In the genomic region with DNA sequence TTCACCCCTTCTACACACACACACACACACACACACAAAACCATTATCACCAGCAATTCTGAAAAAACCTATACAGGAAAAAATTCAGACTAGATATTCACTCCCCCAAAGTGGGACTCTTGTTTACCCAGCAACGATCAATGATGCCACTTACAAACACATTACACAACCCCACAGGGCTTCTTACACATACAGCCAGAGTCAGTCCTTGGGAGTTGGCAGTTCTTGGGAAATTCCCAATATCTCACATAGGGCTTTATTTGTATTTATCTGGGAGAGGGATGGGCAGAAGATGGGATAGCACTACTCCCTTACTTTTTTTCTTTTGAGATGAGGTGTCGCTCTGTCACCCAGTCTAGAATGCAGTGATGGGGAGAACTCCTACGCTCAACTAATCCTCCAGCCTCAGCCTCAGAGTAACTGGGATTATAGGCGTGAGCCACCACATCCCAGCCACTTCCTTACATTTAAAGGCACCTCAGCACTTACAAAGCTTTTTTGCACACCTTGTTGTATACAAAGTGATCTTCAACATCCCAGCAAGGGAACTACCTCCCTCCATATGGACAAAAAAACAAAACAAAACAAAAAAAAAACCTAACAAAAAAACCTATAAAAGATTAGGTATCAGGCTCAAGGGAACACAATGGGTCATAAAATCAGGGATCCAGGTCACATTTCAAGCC, we compare ENCODE assay signal across 20 cellular contexts.
A peak's percentile ranks its signal among the peaks of the same experiment; 100 is the strongest.
DNase-seq lines count a peak whose midpoint lies in the region; ATAC-seq, FAIRE-seq and TF ChIP-seq lines count a peak whose summit lies in the region.
"Had no signal": no experiment of that assay in that cellular context is flagged by ENCODE, and none has a peak within 500 bp of the region (broad histone marks: within the 10 kb centered on the region; RNA-seq: fewer than 3 reads in every experiment).

No MANE protein-coding gene starts in this region.

- no peak for FAIRE-seq in keratinocyte (lab: Jason Lieb, UNC)

- no peaks in the 10 kb centered on the region for H3K9me1 ChIP-seq in keratinocyte (ENCODE audit: control insufficient read depth, extremely low read depth, insufficient read depth, low read length)

- H3K4me1 Mint-ChIP-seq in immature natural killer cell, result no peaks in the 10 kb centered on the region
- H3K4me1 Mint-ChIP-seq in activated T-helper 1 cell treated with anti-CD3 and anti-CD28 coated beads, Interleukin-12 subunit alpha, Interleukin-12 subunit beta, Interleukin-2, Interleukin-4 antibody, amounts not matched to agents 30 ng/mL and 10 ng/mL and 1 ng/mL, durations not matched to agents 14 hours and 24 hours and 36 hours (ENCODE audit: low read depth), result no peaks in the 10 kb centered on the region
- H3K4me1 Mint-ChIP-seq: memory B cell had no signal

- no peaks in the 10 kb centered on the region for H3K36me3 Mint-ChIP-seq in immature natural killer cell
- H3K36me3 Mint-ChIP-seq in activated T-helper 1 cell treated with anti-CD3 and anti-CD28 coated beads, Interleukin-12 subunit alpha, Interleukin-12 subunit beta, Interleukin-2, Interleukin-4 antibody, amounts not matched to agents 30 ng/mL and 10 ng/mL and 1 ng/mL, durations not matched to agents 14 hours and 24 hours and 36 hours (ENCODE audit: low read depth), result no peaks in the 10 kb centered on the region
- H3K36me3 Mint-ChIP-seq: CD4-positive, alpha-beta memory T cell; memory B cell; natural killer cell treated with Interleukin-12 subunit alpha and Interleukin-12 subunit beta and Interleukin-15 and Interleukin-18, amount 100 ng/mL, for 72 hours had no signal

- intact Hi-C loops in Right ventricle myocardium inferior (cut with DNase I) (no loop called here), Right ventricle myocardium superior (cut with DNase I) (no loop called here), breast epithelium (cut with DNase I; ENCODE audit: low total_unique reads) (no loop called here)
- intact Hi-C loops in activated T-helper 1 cell treated with anti-CD3 and anti-CD28 coated beads, Interleukin-12 subunit alpha, Interleukin-12 subunit beta, Interleukin-2, Interleukin-4 antibody, amounts not matched to agents 30 ng/mL and 10 ng/mL and 1 ng/mL, durations not matched to agents 14 hours and 24 hours and 36 hours (cut with micrococcal nuclease), result no loop called here

- no peak overlapping the region for H3K4me3 ChIP-seq in breast epithelium
- peak overlapping the region in 2 of 3 experiments; percentile 44 to 60 for H3K4me3 ChIP-seq in keratinocyte (ENCODE audit: control insufficient read depth in 2 of 3, extremely low read depth in 1 of 3, insufficient read depth in 2 of 3, low read depth in 1 of 3, low read length in 3 of 3)
- H3K4me3 ChIP-seq in smooth muscle cell, result no peak overlapping the region
- H3K4me3 ChIP-seq: gastroesophageal sphincter had no signal

- H4K20me1 ChIP-seq in keratinocyte (ENCODE audit: control insufficient read depth, extremely low read depth, insufficient read depth, low read length) (no peaks in the 10 kb centered on the region), smooth muscle cell (ENCODE audit: low read depth) (peaks cover 46% of the 10 kb centered on the region)

- no peak for TF ChIP-seq POLR2A in breast epithelium (IDR thresholded peaks at IDR 0.05)

- H3K27ac ChIP-seq in breast epithelium, result peak overlapping the region; percentile 4 to 48
- H3K27ac ChIP-seq in keratinocyte (ENCODE audit: control insufficient read depth, insufficient read depth, low read length), result peak overlapping the region; percentile 96
- peak overlapping the region; percentile 80 for H3K27ac ChIP-seq in smooth muscle cell (ENCODE audit: low read depth)
- H3K27ac ChIP-seq: gastroesophageal sphincter had no signal

- H3K27me3 ChIP-seq in breast epithelium, result no peaks in the 10 kb centered on the region
- H3K27me3 ChIP-seq in keratinocyte (ENCODE audit: control insufficient read depth, extremely low read depth, insufficient read depth, low read length), result no peaks in the 10 kb centered on the region
- no peaks in the 10 kb centered on the region for H3K27me3 ChIP-seq in smooth muscle cell (ENCODE audit: low read depth)
- H3K27me3 ChIP-seq: gastroesophageal sphincter had no signal

- ATAC-seq in Right ventricle myocardium inferior (peak; percentile 19), Right ventricle myocardium superior (ENCODE audit: poor library complexity) (no peak)
- ATAC-seq: activated CD8-positive, alpha-beta T cell treated with anti-CD3 and anti-CD28 coated beads, Interleukin-2, amount 10 ng/mL, durations not matched to agents 7 days and 5 days; activated naive CD8-positive, alpha-beta T cell treated with anti-CD3 and anti-CD28 coated beads, Interleukin-2, amount 50 U/mL, for 24 hours; natural killer cell treated with Interleukin-12 subunit alpha and Interleukin-12 subunit beta and Interleukin-15 and Interleukin-18, amount 100 ng/mL, for 72 hours had no signal

- H3K9me3 Mint-ChIP-seq in immature natural killer cell, result no peaks in the 10 kb centered on the region
- H3K9me3 Mint-ChIP-seq in activated T-helper 1 cell treated with anti-CD3 and anti-CD28 coated beads, Interleukin-12 subunit alpha, Interleukin-12 subunit beta, Interleukin-2, Interleukin-4 antibody, amounts not matched to agents 30 ng/mL and 10 ng/mL and 1 ng/mL, durations not matched to agents 14 hours and 24 hours and 36 hours, result no peaks in the 10 kb centered on the region
- H3K9me3 Mint-ChIP-seq: activated naive CD8-positive, alpha-beta T cell treated with anti-CD3 and anti-CD28 coated beads, Interleukin-2, amount 50 U/mL, for 24 hours; memory B cell; natural killer cell treated with Interleukin-12 subunit alpha and Interleukin-12 subunit beta and Interleukin-15 and Interleukin-18, amount 100 ng/mL, for 72 hours had no signal

- H3F3A ChIP-seq in smooth muscle cell (ENCODE audit: low read depth), result no peaks in the 10 kb centered on the region

- peak overlapping the region; percentile 76 for H3K9ac ChIP-seq in keratinocyte (ENCODE audit: control insufficient read depth, extremely low read depth, insufficient read depth, low read length)
- peak overlapping the region; percentile 50 for H3K9ac ChIP-seq in smooth muscle cell (ENCODE audit: low read depth)

- no peak overlapping the region for H3K27ac Mint-ChIP-seq in immature natural killer cell
- H3K27ac Mint-ChIP-seq in activated T-helper 1 cell treated with anti-CD3 and anti-CD28 coated beads, Interleukin-12 subunit alpha, Interleukin-12 subunit beta, Interleukin-2, Interleukin-4 antibody, amounts not matched to agents 30 ng/mL and 10 ng/mL and 1 ng/mL, durations not matched to agents 14 hours and 24 hours and 36 hours, result no peak overlapping the region
- H3K27ac Mint-ChIP-seq: activated CD8-positive, alpha-beta T cell treated with anti-CD3 and anti-CD28 coated beads, Interleukin-2, amount 10 ng/mL, durations not matched to agents 7 days and 5 days; activated naive CD8-positive, alpha-beta T cell treated with anti-CD3 and anti-CD28 coated beads, Interleukin-2, amount 50 U/mL, for 24 hours; CD4-positive, alpha-beta memory T cell; memory B cell; natural killer cell treated with Interleukin-12 subunit alpha and Interleukin-12 subunit beta and Interleukin-15 and Interleukin-18, amount 100 ng/mL, for 72 hours had no signal

- H3K9me3 ChIP-seq in breast epithelium (no peaks in the 10 kb centered on the region), keratinocyte (ENCODE audit: control insufficient read depth, low read depth, low read length) (no peaks in the 10 kb centered on the region), smooth muscle cell (replicated peaks; ENCODE audit: low read depth) (no peaks in the 10 kb centered on the region)
- H3K9me3 ChIP-seq: gastroesophageal sphincter had no signal

- TF ChIP-seq CTCF in breast epithelium (IDR thresholded peaks at IDR 0.05) (no peak), keratinocyte (optimal IDR thresholded peaks at IDR 0.05 in 1 of 3, IDR thresholded peaks at IDR 0.05 in 1 of 3, conservative IDR thresholded peaks at IDR 0.05 in 1 of 3; ENCODE audit: extremely low read depth in 1 of 3, insufficient read depth in 2 of 3, low read length in 3 of 3) (no peak), smooth muscle cell (IDR thresholded peaks at IDR 0.05; ENCODE audit: borderline replicate concordance, insufficient read depth, poor library complexity, severe bottlenecking) (no peak)

- peaks cover 64% of the 10 kb centered on the region for H3K79me2 ChIP-seq in keratinocyte (ENCODE audit: control insufficient read depth, insufficient read depth, low read length)
- H3K79me2 ChIP-seq in smooth muscle cell (ENCODE audit: low read depth), result peaks cover 8% of the 10 kb centered on the region

- peak overlapping the region; percentile 93 for H3K4me2 ChIP-seq in keratinocyte (ENCODE audit: control insufficient read depth, extremely low read depth, insufficient read depth, low read depth, low read length)
- H3K4me2 ChIP-seq in smooth muscle cell, result peak overlapping the region; percentile 80

- no peak overlapping the region for H3K4me3 Mint-ChIP-seq in immature natural killer cell
- no peak overlapping the region for H3K4me3 Mint-ChIP-seq in activated T-helper 1 cell treated with anti-CD3 and anti-CD28 coated beads, Interleukin-12 subunit alpha, Interleukin-12 subunit beta, Interleukin-2, Interleukin-4 antibody, amounts not matched to agents 30 ng/mL and 10 ng/mL and 1 ng/mL, durations not matched to agents 14 hours and 24 hours and 36 hours
- H3K4me3 Mint-ChIP-seq: activated CD8-positive, alpha-beta T cell treated with anti-CD3 and anti-CD28 coated beads, Interleukin-2, amount 10 ng/mL, durations not matched to agents 7 days and 5 days; activated naive CD8-positive, alpha-beta T cell treated with anti-CD3 and anti-CD28 coated beads, Interleukin-2, amount 50 U/mL, for 24 hours; CD4-positive, alpha-beta memory T cell; memory B cell; natural killer cell treated with Interleukin-12 subunit alpha and Interleukin-12 subunit beta and Interleukin-15 and Interleukin-18, amount 100 ng/mL, for 72 hours had no signal

- H3K4me1 ChIP-seq in breast epithelium (no peaks in the 10 kb centered on the region), keratinocyte (ENCODE audit: control insufficient read depth, extremely low read depth, insufficient read depth, low read length) (peaks cover 68% of the 10 kb centered on the region), smooth muscle cell (ENCODE audit: low read depth) (peaks cover 33% of the 10 kb centered on the region)

- 3% methylated on average over 4 of the region's 4 CpGs for WGBS in smooth muscle cell (ENCODE audit: low lambda C conversion rate)

- DNase-seq in Right ventricle myocardium inferior (ENCODE audit: missing footprints), result no peak
- no peak for DNase-seq in Right ventricle myocardium superior
- no peak for DNase-seq in breast epithelium (ENCODE audit: low spot score in 2 of 2)
- DNase-seq in keratinocyte (ENCODE audit: low read depth, low spot score), result no peak
- DNase-seq in smooth muscle cell (lab: John Stamatoyannopoulos, UW; ENCODE audit: unreplicated experiment), result no peak
- no peak for DNase-seq in immature natural killer cell
- DNase-seq in activated T-helper 1 cell treated with anti-CD3 and anti-CD28 coated beads, Interleukin-12 subunit alpha, Interleukin-12 subunit beta, Interleukin-2, Interleukin-4 antibody, amounts not matched to agents 30 ng/mL and 10 ng/mL and 1 ng/mL, durations not matched to agents 14 hours and 24 hours and 36 hours (ENCODE audit: low spot score), result no peak
- no peak for DNase-seq in NK-92 (lab: John Stamatoyannopoulos, UW; ENCODE audit: unreplicated experiment)
- DNase-seq: activated CD8-positive, alpha-beta T cell treated with anti-CD3 and anti-CD28 coated beads, Interleukin-2, amount 10 ng/mL, durations not matched to agents 7 days and 5 days; activated naive CD8-positive, alpha-beta T cell treated with anti-CD3 and anti-CD28 coated beads, Interleukin-2, amount 50 U/mL, for 24 hours; CD4-positive, alpha-beta memory T cell; effector memory CD4-positive, alpha-beta T cell; Kasumi-1; NCI-H1436 treated with DMSO at 0.1 percent for 48 hours; NCI-H446; stimulated activated CD4-positive, alpha-beta T cell treated with anti-CD3 and anti-CD28 coated beads, Interleukin-2, amount 100 ng/mL, for 24 hours; substantia nigra had no signal

- H3K27me3 Mint-ChIP-seq in immature natural killer cell (ENCODE audit: low read depth in 3 of 3), result peaks cover 0 to 7% (median 0%) of the 10 kb centered on the region in 3 donors
- peaks cover 9% of the 10 kb centered on the region for H3K27me3 Mint-ChIP-seq in activated T-helper 1 cell treated with anti-CD3 and anti-CD28 coated beads, Interleukin-12 subunit alpha, Interleukin-12 subunit beta, Interleukin-2, Interleukin-4 antibody, amounts not matched to agents 30 ng/mL and 10 ng/mL and 1 ng/mL, durations not matched to agents 14 hours and 24 hours and 36 hours (ENCODE audit: insufficient read depth)
- H3K27me3 Mint-ChIP-seq: activated naive CD8-positive, alpha-beta T cell treated with anti-CD3 and anti-CD28 coated beads, Interleukin-2, amount 50 U/mL, for 24 hours; CD4-positive, alpha-beta memory T cell had no signal

- H2AFZ ChIP-seq in keratinocyte (ENCODE audit: control insufficient read depth, low read length) (no peak overlapping the region), smooth muscle cell (ENCODE audit: low read depth) (no peak overlapping the region)

- no peaks in the 10 kb centered on the region for H3K36me3 ChIP-seq in breast epithelium
- H3K36me3 ChIP-seq in keratinocyte (ENCODE audit: control insufficient read depth in 2 of 2, extremely low read depth in 1 of 2, insufficient read depth in 2 of 2, low read length in 2 of 2), result no peaks in the 10 kb centered on the region
- H3K36me3 ChIP-seq in smooth muscle cell (ENCODE audit: low read depth), result no peaks in the 10 kb centered on the region
- H3K36me3 ChIP-seq: gastroesophageal sphincter had no signal

- dilution Hi-C loops in keratinocyte (cut with MboI; ENCODE audit: extremely low pct_ligation_motif_present, low sequenced_read_pairs), result no loop called here

Comparison
In these comparisons a context has a peak if more than half of its experiments do, and no peak if none do; other contexts are left out.
1. H3K27ac ChIP-seq: peak in every context shown above with its lines; median percentile 96 in keratinocyte; 80 in smooth muscle cell; 26 in breast epithelium.
2. H3K4me3 ChIP-seq: peak in keratinocyte (2 of 3); none in breast epithelium (0 of 3) and smooth muscle cell (single experiment).